Comparison of ENCODE assay signal across 18 cellular contexts in genomic region chr10:5631936-5632335, GRCh38. TPM values are rescaled to one million over a fixed set of nuclear protein-coding genes. Genes with fewer than 3 reads are reported as not detected.
DNase-seq lines count a peak whose midpoint lies in the region; ATAC-seq and TF ChIP-seq lines count a peak whose summit lies in the region.
"Had no signal": no experiment of that assay in that cellular context is flagged by ENCODE, and none has a peak within 500 bp of the region (broad histone marks: within the 10 kb centered on the region; RNA-seq: fewer than 3 reads in every experiment).

No MANE protein-coding gene starts in this region.

- no peak overlapping the region for H3K27ac Mint-ChIP-seq in effector memory CD8-positive, alpha-beta T cell
- no peak overlapping the region for H3K27ac Mint-ChIP-seq in stimulated activated naive B cell treated with anti-CD40 and anti-IgM and Interleukin-4, amounts not matched to agents 10 μg/mL and 1 μg/mL and 100 μg/mL, for 72 hours
- H3K27ac Mint-ChIP-seq: activated CD4-positive, alpha-beta memory T cell treated with anti-CD3 and anti-CD28 coated beads, Interleukin-2, amount 10 ng/mL, durations not matched to agents 7 days and 5 days; activated T-cell treated with anti-CD3 and anti-CD28 coated beads, Interleukin-2, amount 50 U/mL, for 72 hours; B cell had no signal

- intact Hi-C loops in mammary epithelial cell (cut with micrococcal nuclease) = loop anchor here (5.0 kb wide), 1 partner anchor 770 kb away; no protein-coding TSS in a partner anchor

- H3K27me3 Mint-ChIP-seq in effector memory CD8-positive, alpha-beta T cell = peaks cover 14 to 19% of the 10 kb centered on the region in 2 donors
- peaks cover 5 to 12% of the 10 kb centered on the region in 2 donors for H3K27me3 Mint-ChIP-seq in stimulated activated naive B cell treated with anti-CD40 and anti-IgM and Interleukin-4, amounts not matched to agents 10 μg/mL and 1 μg/mL and 100 μg/mL, for 72 hours

- H3K4me1 Mint-ChIP-seq in effector memory CD8-positive, alpha-beta T cell (ENCODE audit: low read depth in 2 of 2) = peaks cover 4 to 7% of the 10 kb centered on the region in 2 donors
- peaks cover 10 to 18% of the 10 kb centered on the region in 2 donors for H3K4me1 Mint-ChIP-seq in stimulated activated naive B cell treated with anti-CD40 and anti-IgM and Interleukin-4, amounts not matched to agents 10 μg/mL and 1 μg/mL and 100 μg/mL, for 72 hours

- DNase-seq in DMS53 (lab: John Stamatoyannopoulos, UW) = peak; percentile 78
- no peak for DNase-seq in mammary epithelial cell
- DNase-seq in thoracic aorta (ENCODE audit: low spot score) = no peak
- no peak for DNase-seq in effector memory CD8-positive, alpha-beta T cell
- DNase-seq in hypothalamus (lab: John Stamatoyannopoulos, UW) = no peak
- DNase-seq in stimulated activated naive B cell treated with anti-CD40 and anti-IgM and Interleukin-4, amounts not matched to agents 10 μg/mL and 1 μg/mL and 100 μg/mL, for 72 hours = no peak
- DNase-seq: activated CD4-positive, alpha-beta memory T cell treated with anti-CD3 and anti-CD28 coated beads, Interleukin-2, amount 10 ng/mL, durations not matched to agents 7 days and 5 days; activated T-cell treated with anti-CD3 and anti-CD28 coated beads, Interleukin-2, amount 50 U/mL, for 72 hours; cerebellar nuclear complex; DMS79 treated with DMSO at 0.1 percent for 48 hours; head of caudate nucleus; NCI-H1436; NCI-H446; stimulated activated naive CD8-positive, alpha-beta T cell treated with anti-CD3 and anti-CD28 coated beads, Interleukin-15, amount 100 ng/mL, for 72 hours; SW 1271 had no signal

- H3K4me1 ChIP-seq in mammary epithelial cell (ENCODE audit: insufficient read depth, low read length) = peaks cover 13% of the 10 kb centered on the region
- H3K4me1 ChIP-seq in liver (ENCODE audit: control insufficient read depth in 4 of 4, insufficient read depth in 4 of 4, low read length in 3 of 4) = peaks cover 12 to 40% (median 33%) of the 10 kb centered on the region in 4 donors
- H3K4me1 ChIP-seq in thoracic aorta (ENCODE audit: control insufficient read depth in 1 of 2, low read depth in 2 of 2) = peaks cover 20 to 71% of the 10 kb centered on the region in 2 donors

- H3K79me2 ChIP-seq in mammary epithelial cell (ENCODE audit: insufficient read depth, low read length) = no peaks in the 10 kb centered on the region

- H3K27me3 ChIP-seq in mammary epithelial cell (ENCODE audit: insufficient read depth, low read length) = no peaks in the 10 kb centered on the region
- H3K27me3 ChIP-seq in liver (ENCODE audit: control insufficient read depth in 4 of 4, insufficient read depth in 4 of 4, low read length in 3 of 4) = no peaks in the 10 kb centered on the region
- no peaks in the 10 kb centered on the region for H3K27me3 ChIP-seq in thoracic aorta (replicated peaks; ENCODE audit: insufficient read depth)

- H3K9ac ChIP-seq in mammary epithelial cell (ENCODE audit: insufficient read depth, low read length) (no peak overlapping the region), liver (ENCODE audit: low read depth in 1 of 2, low read length in 2 of 2) (no peak overlapping the region)

- WGBS in mammary epithelial cell (ENCODE audit: low coverage, missing lambda C conversion rate) = 23% methylated on average over 9 of the region's 10 CpGs
- WGBS in liver = 45% methylated on average over 10 of the region's 10 CpGs

- peaks cover 3% of the 10 kb centered on the region for H3K36me3 Mint-ChIP-seq in effector memory CD8-positive, alpha-beta T cell (ENCODE audit: insufficient read depth)
- H3K36me3 Mint-ChIP-seq in stimulated activated naive B cell treated with anti-CD40 and anti-IgM and Interleukin-4, amounts not matched to agents 10 μg/mL and 1 μg/mL and 100 μg/mL, for 72 hours = no peaks in the 10 kb centered on the region

- H3K4me3 ChIP-seq in mammary epithelial cell (replicated peaks in 1 of 3; ENCODE audit: insufficient read depth in 1 of 3, low read depth in 2 of 3, low read length in 3 of 3) = no peak overlapping the region
- H3K4me3 ChIP-seq in liver (ENCODE audit: low read depth in 1 of 3, low read length in 3 of 3) = no peak overlapping the region
- H3K4me3 ChIP-seq in thoracic aorta = peak overlapping the region; percentile 12

- no peak for ATAC-seq in thoracic aorta (ENCODE audit: insufficient number of reproducible peaks, low FRiP score, low read depth)
- ATAC-seq in effector memory CD8-positive, alpha-beta T cell (replicated peaks) = no peak
- no peak for ATAC-seq in HG03457 (IDR thresholded peaks at IDR 0.05; ENCODE audit: unreplicated experiment)
- no peak for ATAC-seq in stimulated activated naive B cell treated with anti-CD40 and anti-IgM and Interleukin-4, amounts not matched to agents 10 μg/mL and 1 μg/mL and 100 μg/mL, for 72 hours (replicated peaks)
- ATAC-seq: activated T-cell treated with anti-CD3 and anti-CD28 coated beads, Interleukin-2, amount 50 U/mL, for 72 hours; stimulated activated naive CD8-positive, alpha-beta T cell treated with anti-CD3 and anti-CD28 coated beads, Interleukin-15, amount 100 ng/mL, for 72 hours had no signal

- H3K27ac ChIP-seq in mammary epithelial cell (ENCODE audit: insufficient read depth, low read depth, low read length) (no peak overlapping the region), liver (ENCODE audit: low read depth in 1 of 2, low read length in 2 of 2) (peak overlapping the region; percentile 25 to 74), thoracic aorta (peak overlapping the region; percentile 79 to 84)

- H4K20me1 ChIP-seq in mammary epithelial cell (ENCODE audit: insufficient read depth, low read length) = no peaks in the 10 kb centered on the region

- TF ChIP-seq RAD21 in liver (IDR thresholded peaks at IDR 0.05) = peak in 1 of 2 donors; percentile 27

- TF ChIP-seq CTCF in mammary epithelial cell (conservative IDR thresholded peaks at IDR 0.05 in 1 of 2, IDR thresholded peaks at IDR 0.05 in 1 of 2; ENCODE audit: extremely low read depth in 1 of 2, insufficient read depth in 1 of 2, low read depth in 1 of 2, low read length in 2 of 2) (no peak), liver (IDR thresholded peaks at IDR 0.05; ENCODE audit: low read depth, low read length, missing input control) (no peak), thoracic aorta (IDR thresholded peaks at IDR 0.05) (no peak)

- no peaks in the 10 kb centered on the region for H3K9me3 Mint-ChIP-seq in effector memory CD8-positive, alpha-beta T cell
- no peaks in the 10 kb centered on the region for H3K9me3 Mint-ChIP-seq in stimulated activated naive B cell treated with anti-CD40 and anti-IgM and Interleukin-4, amounts not matched to agents 10 μg/mL and 1 μg/mL and 100 μg/mL, for 72 hours
- H3K9me3 Mint-ChIP-seq: activated CD4-positive, alpha-beta memory T cell treated with anti-CD3 and anti-CD28 coated beads, Interleukin-2, amount 10 ng/mL, durations not matched to agents 7 days and 5 days; activated T-cell treated with anti-CD3 and anti-CD28 coated beads, Interleukin-2, amount 50 U/mL, for 72 hours; stimulated activated naive CD8-positive, alpha-beta T cell treated with anti-CD3 and anti-CD28 coated beads, Interleukin-15, amount 100 ng/mL, for 72 hours had no signal

- BruUV-seq in mammary epithelial cell (replicated peaks; lab: Mats Ljungman, UMichigan) = no TSS peak

- H3K9me3 ChIP-seq in mammary epithelial cell (replicated peaks; ENCODE audit: insufficient read depth, low read length) = no peaks in the 10 kb centered on the region
- no peaks in the 10 kb centered on the region for H3K9me3 ChIP-seq in liver (ENCODE audit: control insufficient read depth in 4 of 4, low read length in 3 of 4)
- H3K9me3 ChIP-seq in thoracic aorta = no peaks in the 10 kb centered on the region

- in situ Hi-C loops in mammary epithelial cell (cut with MboI; ENCODE audit: low sequenced_read_pairs in 2 of 2) = no loop called here

- CTCF ChIA-PET in mammary epithelial cell (lab: Charles Lee; ENCODE audit: low non-redundant PET) = no interaction called here

- no peak overlapping the region for H3K4me3 Mint-ChIP-seq in effector memory CD8-positive, alpha-beta T cell
- no peak overlapping the region for H3K4me3 Mint-ChIP-seq in stimulated activated naive B cell treated with anti-CD40 and anti-IgM and Interleukin-4, amounts not matched to agents 10 μg/mL and 1 μg/mL and 100 μg/mL, for 72 hours
- H3K4me3 Mint-ChIP-seq: activated CD4-positive, alpha-beta memory T cell treated with anti-CD3 and anti-CD28 coated beads, Interleukin-2, amount 10 ng/mL, durations not matched to agents 7 days and 5 days; activated T-cell treated with anti-CD3 and anti-CD28 coated beads, Interleukin-2, amount 50 U/mL, for 72 hours; B cell; stimulated activated naive CD8-positive, alpha-beta T cell treated with anti-CD3 and anti-CD28 coated beads, Interleukin-15, amount 100 ng/mL, for 72 hours had no signal

- H3K36me3 ChIP-seq in mammary epithelial cell (ENCODE audit: insufficient read depth, low read length) = no peaks in the 10 kb centered on the region
- no peaks in the 10 kb centered on the region for H3K36me3 ChIP-seq in liver (ENCODE audit: control insufficient read depth in 4 of 4, insufficient read depth in 3 of 4, low read depth in 1 of 4, low read length in 3 of 4)
- no peaks in the 10 kb centered on the region for H3K36me3 ChIP-seq in thoracic aorta

- H2AFZ ChIP-seq in mammary epithelial cell (ENCODE audit: low read depth, low read length) = peak overlapping the region; percentile 67

- no peak overlapping the region for H3K4me2 ChIP-seq in mammary epithelial cell (ENCODE audit: insufficient read depth, low read depth, low read length)

- dilution Hi-C loops in mammary epithelial cell (cut with HindIII; ENCODE audit: low sequenced_read_pairs) = loop anchor here (5.0 kb wide), 1 partner anchor 35 kb away; no protein-coding TSS in a partner anchor

TF ChIP-seq in liver, 16 proteins besides CTCF, POLR2A, EP300 and RAD21 (continues in another document):
- TF ChIP-seq YY1 (IDR thresholded peaks at IDR 0.05) = peak; percentile 73
- no peak for TF ChIP-seq FOXA2 (IDR thresholded peaks at IDR 0.05)
- TF ChIP-seq HNF4A (conservative IDR thresholded peaks at IDR 0.05) = peak; percentile 23 to 71
- peak; percentile 67 for TF ChIP-seq MAX (IDR thresholded peaks at IDR 0.05)
- no peak for TF ChIP-seq FOXA1 (IDR thresholded peaks at IDR 0.05)

RNA-seq across cellular contexts. Expression of gene ASB13, which starts 34.5 kb away (rescaled TPM):
- 10 to 100 TPM; 16.7 to 17.3 TPM for total RNA-seq in mammary epithelial cell
- polyA plus RNA-seq in mammary epithelial cell = 14.4 TPM
- polyA minus RNA-seq in mammary epithelial cell = 17.0 TPM
- total RNA-seq in liver = 10 to 100 TPM in 1 of 2 donors, 1 to 10 TPM in 1; 8.5 to 48.3 TPM
- polyA plus RNA-seq in liver = 10 to 100 TPM; 40.8 to 44.2 TPM
- total RNA-seq in thoracic aorta = 10 to 100 TPM; 15.8 to 16.0 TPM

RNA-seq across cellular contexts. Expression of gene TASOR2, which starts 52.7 kb away (rescaled TPM):
- 10 to 100 TPM; 73.1 to 82.0 TPM for total RNA-seq in mammary epithelial cell
- 30.2 TPM for polyA plus RNA-seq in mammary epithelial cell
- 31.8 TPM for polyA minus RNA-seq in mammary epithelial cell
- 10 to 100 TPM; 18.9 to 40.3 TPM for total RNA-seq in liver
- 1 to 10 TPM; 7.6 to 9.5 TPM for polyA plus RNA-seq in liver
- total RNA-seq in thoracic aorta = 100 to 1,000 TPM in 1 of 2 donors, 10 to 100 TPM in 1; 43.9 to 123 TPM
